Comparison of ENCODE assay signal across 20 cellular contexts in the genomic region with DNA sequence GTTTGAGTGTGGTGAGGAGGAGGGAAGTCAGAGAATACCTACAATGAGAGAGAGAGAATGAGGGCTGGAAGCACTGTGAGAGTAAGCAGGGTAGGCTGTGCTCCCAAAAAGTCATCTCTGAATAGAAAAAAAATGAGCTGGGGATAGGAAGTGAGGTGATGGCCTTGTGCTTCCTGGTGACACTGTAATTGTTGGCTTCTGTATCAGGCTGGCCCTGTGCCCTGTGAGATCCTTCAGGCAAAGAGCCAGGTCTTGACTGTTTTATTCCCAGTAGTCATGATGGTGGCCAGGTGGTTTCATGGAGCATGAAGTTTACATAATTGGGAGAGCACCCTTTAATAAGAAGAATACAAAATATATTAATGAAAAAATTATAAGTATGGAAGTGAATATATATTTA. TPM values are rescaled to one million over a fixed set of nuclear protein-coding genes. Genes with fewer than 3 reads are reported as not detected.
DNase-seq lines count a peak whose midpoint lies in the region; ATAC-seq, FAIRE-seq and TF ChIP-seq lines count a peak whose summit lies in the region.
"Had no signal": no experiment of that assay in that cellular context is flagged by ENCODE, and none has a peak within 500 bp of the region (broad histone marks: within the 10 kb centered on the region; RNA-seq: fewer than 3 reads in every experiment).

No MANE protein-coding gene starts in this region.

- H3K9me3 ChIP-seq in pancreas: no peaks in the 10 kb centered on the region
- H3K9me3 ChIP-seq: MG63, Peyer's patch had no signal

- intact Hi-C loops in pancreas (cut with DNase I): no loop called here

- no peak for TF ChIP-seq CTCF in pancreas (IDR thresholded peaks at IDR 0.05)

- FAIRE-seq in colon (lab: Jason Lieb, UNC) (peak; percentile 18), pancreas (lab: Jason Lieb, UNC) (no peak)
- FAIRE-seq: H1 had no signal

- no peak overlapping the region for H3K4me3 ChIP-seq in pancreas
- H3K4me3 ChIP-seq: coronary artery, MG63, Peyer's patch had no signal

- H3K36me3 ChIP-seq in pancreas: no peaks in the 10 kb centered on the region
- H3K36me3 ChIP-seq: MG63, Peyer's patch had no signal

- H3K4me1 ChIP-seq in pancreas: no peaks in the 10 kb centered on the region

- no peaks in the 10 kb centered on the region for H3K27me3 ChIP-seq in pancreas
- H3K27me3 ChIP-seq: MG63, Peyer's patch had no signal

- peak; percentile 7 for DNase-seq in NCI-H1436 treated with DMSO at 0.1 percent for 48 hours (lab: John Stamatoyannopoulos, UW)
- DNase-seq in NCI-H1436 (lab: John Stamatoyannopoulos, UW): no peak
- DNase-seq in NCI-H2107 (lab: John Stamatoyannopoulos, UW): peak; percentile 16
- peak in 1 of 6 donors; percentile 36 for DNase-seq in pancreas
- no peak for DNase-seq in MV-4-11 (lab: John Stamatoyannopoulos, UW)
- DNase-seq: activated CD4-positive, CD25-positive, alpha-beta regulatory T cell; activated effector memory CD4-positive, alpha-beta T cell treated with Interleukin-2 at 50 U/mL for 16 hours; erythroblast; midbrain; NCI-H526 treated with DMSO at 0.1 percent for 48 hours; stimulated activated CD4-positive, alpha-beta T cell treated with anti-CD3 and anti-CD28 coated beads, Interleukin-4, amount 100 ng/mL, for 24 hours; trophoblast cell had no signal

- no peak overlapping the region for H3K27ac ChIP-seq in pancreas
- H3K27ac ChIP-seq: coronary artery, Peyer's patch had no signal

- peak in 3 of 4 donors; percentile 14 to 67 (median 58) for ATAC-seq in pancreas
- ATAC-seq in GM18861 (IDR thresholded peaks at IDR 0.05; ENCODE audit: unreplicated experiment): no peak
- ATAC-seq in GM19452 (IDR thresholded peaks at IDR 0.05; ENCODE audit: unreplicated experiment): no peak
- ATAC-seq: sciatic nerve had no signal

RNA-seq across cellular contexts. Expression of gene SPATA6, which starts 20.4 kb away (rescaled TPM):
- 10 to 100 TPM in 3 of 6 donors, 1 to 10 TPM in 3; 7.5 to 13.6 (median 9.5) TPM for total RNA-seq in pancreas
- 1 to 10 TPM; 2.1 to 4.9 TPM for polyA plus RNA-seq in pancreas

Comparison
In these comparisons a context has a peak if more than half of its experiments do, and no peak if none do; other contexts are left out.
1. DNase-seq: peak in NCI-H1436 treated with DMSO at 0.1 percent for 48 hours (single experiment) and NCI-H2107 (single experiment); none in NCI-H1436 (single experiment) and MV-4-11 (single experiment).
2. ATAC-seq: peak in pancreas (3 of 4); none in GM18861 (single experiment) and GM19452 (single experiment).